In genomic region chr3:184508938-184509337, GRCh38 we compare ENCODE assay signal across 20 cellular contexts.
A peak's percentile ranks its signal among the peaks of the same experiment; 100 is the strongest.
DNase-seq lines count a peak whose midpoint lies in the region; FAIRE-seq and TF ChIP-seq lines count a peak whose summit lies in the region.
"Had no signal": no experiment of that assay in that cellular context is flagged by ENCODE, and none has a peak within 500 bp of the region (broad histone marks: within the 10 kb centered on the region; RNA-seq: fewer than 3 reads in every experiment).

No MANE protein-coding gene starts in this region.

- no peak for TF ChIP-seq POLR2A in H54 (IDR thresholded peaks at IDR 0.05; ENCODE audit: low read depth, low read length)

- no peak for FAIRE-seq in H54 (lab: Jason Lieb, UNC)
- FAIRE-seq: G401.6, HepG2 had no signal

- DNase-seq in NCI-H2029 (lab: John Stamatoyannopoulos, UW) (peak; percentile 16), NCI-H2029 treated with DMSO at 0.1 percent for 48 hours (lab: John Stamatoyannopoulos, UW) (no peak), NCI-H2196 (lab: John Stamatoyannopoulos, UW; ENCODE audit: unreplicated experiment) (peak; percentile 91), NCI-H774 (lab: John Stamatoyannopoulos, UW) (peak; percentile 55), activated gamma-delta T cell treated with Interleukin-2 at 50 U/mL for 16 hours (no peak), HuH-7.5 (ENCODE audit: low spot score) (no peak), H54 (ENCODE audit: insufficient read length, low spot score) (no peak)
- DNase-seq: Caco-2; CD8-positive, alpha-beta T cell; GM23248; H9; KBM-7; MV-4-11; NCI-H1436 treated with DMSO at 0.1 percent for 48 hours; NCI-H187 treated with DMSO at 0.1 percent for 48 hours; NCI-H345; NCI-H524 treated with DMSO at 0.1 percent for 48 hours; SHP77 treated with DMSO at 0.1 percent for 48 hours had no signal

Comparison
In these comparisons a context has a peak if more than half of its experiments do, and no peak if none do; other contexts are left out.
1. DNase-seq: peak in NCI-H2029 (single experiment), NCI-H2196 (single experiment) and NCI-H774 (single experiment); none in NCI-H2029 treated with DMSO at 0.1 percent for 48 hours (single experiment), activated gamma-delta T cell treated with Interleukin-2 at 50 U/mL for 16 hours (single experiment), HuH-7.5 (single experiment) and H54 (single experiment).